8 cellular contexts compared by ENCODE assay signal in genomic region chr2:68252407-68253210, GRCh38. TPM values are rescaled to one million over a fixed set of nuclear protein-coding genes. Genes with fewer than 3 reads are reported as not detected.
DNase-seq lines count a peak whose midpoint lies in the region; TF ChIP-seq lines count a peak whose summit lies in the region.

Gene PPP3R1, minus strand, starts transcription at chr2:68252532. Its CDS starts 405 bp downstream, at chr2:68252127.

- no peak for TF ChIP-seq CTCF in GM20000 (IDR thresholded peaks at IDR 0.05; ENCODE audit: extremely low read depth, missing control alignments)

- peak; percentile 87 for DNase-seq in CMK (ENCODE audit: low read depth)
- peak; percentile 96 for DNase-seq in GM20000 (ENCODE audit: low spot score)
- DNase-seq in HT1080 (ENCODE audit: low read depth), result peak; percentile 91
- DNase-seq in NOMO-1 (lab: John Stamatoyannopoulos, UW; ENCODE audit: unreplicated experiment in 2 of 2), result peak; percentile 91 to 97
- DNase-seq in activated CD8-positive, alpha-beta memory T cell treated with anti-CD3 and anti-CD28 coated beads for 4 hours (ENCODE audit: low read depth in 2 of 2), result peak; percentile 87 to 89
- peak; percentile 93 to 94 (median 93) for DNase-seq in effector memory CD4-positive, alpha-beta T cell
- DNase-seq in medulla oblongata (ENCODE audit: extremely low spot score), result peak; percentile 97
- peak; percentile 82 to 92 (median 92) for DNase-seq in stimulated activated CD4-positive, alpha-beta T cell treated with anti-CD3 and anti-CD28 coated beads, TNF-alpha, amount 100 ng/mL, for 48 hours (ENCODE audit: low read depth in 3 of 3)

- H3K9me3 ChIP-seq in effector memory CD4-positive, alpha-beta T cell (ENCODE audit: control insufficient read depth, low read length), result no peaks in the 10 kb centered on the region

- peaks cover 39% of the 10 kb centered on the region for H3K4me1 ChIP-seq in effector memory CD4-positive, alpha-beta T cell (ENCODE audit: control insufficient read depth, insufficient read depth, low read length, poor library complexity, severe bottlenecking)

- peak within 1 kb of the TSS; percentile 73 for H3K4me3 ChIP-seq in effector memory CD4-positive, alpha-beta T cell (ENCODE audit: insufficient read depth, low read depth, low read length, poor library complexity, severe bottlenecking)

- peak within 1 kb of the TSS; percentile 89 for H3K27ac ChIP-seq in effector memory CD4-positive, alpha-beta T cell (ENCODE audit: insufficient read depth, low read length, poor library complexity, severe bottlenecking)

- H3K36me3 ChIP-seq in effector memory CD4-positive, alpha-beta T cell (ENCODE audit: control insufficient read depth, insufficient read depth, low read length), result no peaks in the 10 kb centered on the region

- no peaks in the 10 kb centered on the region for H3K27me3 ChIP-seq in effector memory CD4-positive, alpha-beta T cell (replicated peaks; ENCODE audit: control insufficient read depth, insufficient read depth, low read length, poor library complexity, severe bottlenecking)

RNA-seq across cellular contexts. Expression of gene PPP3R1, which starts in this region (rescaled TPM):
- total RNA-seq in HT1080 (2014; rRNA removed; shearing (Covaris generic)), result 13.1 and 22.4 TPM in 2 replicates
- polyA plus RNA-seq in HT1080 (2015; cell fraction: cytosol; rRNA removed), result 55.6 and 69.2 TPM in 2 replicates
- polyA plus RNA-seq in HT1080 (2015; cell fraction: nucleus; rRNA removed), result 39.8 and 56.5 TPM in 2 replicates

Comparison
In these comparisons a context has a peak if more than half of its experiments do, and no peak if none do; other contexts are left out.
1. Peak in every context shown above with its lines: DNase-seq, H3K4me3 ChIP-seq and H3K27ac ChIP-seq.